ENCODE assay signal across 1 cellular context in the genomic region with DNA sequence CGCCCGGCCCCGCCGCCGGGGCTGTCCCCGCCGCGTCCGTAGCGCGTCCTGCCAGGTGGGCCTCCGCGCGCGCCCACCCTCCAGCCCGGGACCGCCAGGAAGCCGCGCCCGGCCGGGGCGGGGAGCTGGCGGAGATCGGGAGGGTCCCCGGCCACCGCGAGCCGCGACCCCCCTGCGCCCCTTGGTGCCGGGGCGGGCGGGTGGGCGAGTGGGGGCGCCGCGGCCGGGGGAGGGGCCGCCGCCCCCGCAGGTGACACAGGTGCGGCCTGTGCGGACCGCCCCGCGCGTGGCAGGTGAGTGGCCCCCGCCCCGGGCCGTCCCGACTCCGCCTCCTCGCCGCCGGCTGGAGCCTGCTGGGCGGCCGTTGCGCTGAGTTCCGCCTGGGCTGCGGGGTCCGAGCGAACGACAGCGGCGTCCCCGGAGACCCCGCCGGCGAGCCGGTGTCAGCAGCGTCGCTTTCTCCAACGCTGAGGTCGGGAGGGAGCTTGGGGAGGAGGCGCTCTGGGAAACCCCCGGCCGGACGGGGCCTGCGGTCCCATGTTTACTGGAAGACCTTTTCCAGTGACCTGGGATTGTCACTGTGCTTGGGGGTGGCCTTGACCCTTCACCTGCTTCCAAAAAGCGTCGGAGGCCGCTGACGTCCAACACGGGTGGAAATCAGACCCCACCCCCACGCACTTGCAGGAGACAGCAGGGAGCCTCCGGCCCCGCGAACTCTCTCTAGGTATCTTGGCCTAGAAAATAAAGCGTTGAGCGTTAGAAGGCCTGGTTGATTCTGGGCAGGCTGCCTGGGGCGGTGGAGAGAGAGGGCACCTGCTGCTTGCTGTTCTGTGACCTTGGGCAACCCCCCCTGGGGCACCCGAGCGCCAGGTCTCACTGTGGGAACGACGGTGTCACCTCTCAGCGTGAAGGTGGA.
TF ChIP-seq lines count a peak whose summit lies in the region.

No MANE protein-coding gene starts in this region.

TF ChIP-seq in HepG2, 621 proteins besides CTCF, POLR2A, EP300 and RAD21 (continues in another document):
- TF ChIP-seq, protein P1, sequence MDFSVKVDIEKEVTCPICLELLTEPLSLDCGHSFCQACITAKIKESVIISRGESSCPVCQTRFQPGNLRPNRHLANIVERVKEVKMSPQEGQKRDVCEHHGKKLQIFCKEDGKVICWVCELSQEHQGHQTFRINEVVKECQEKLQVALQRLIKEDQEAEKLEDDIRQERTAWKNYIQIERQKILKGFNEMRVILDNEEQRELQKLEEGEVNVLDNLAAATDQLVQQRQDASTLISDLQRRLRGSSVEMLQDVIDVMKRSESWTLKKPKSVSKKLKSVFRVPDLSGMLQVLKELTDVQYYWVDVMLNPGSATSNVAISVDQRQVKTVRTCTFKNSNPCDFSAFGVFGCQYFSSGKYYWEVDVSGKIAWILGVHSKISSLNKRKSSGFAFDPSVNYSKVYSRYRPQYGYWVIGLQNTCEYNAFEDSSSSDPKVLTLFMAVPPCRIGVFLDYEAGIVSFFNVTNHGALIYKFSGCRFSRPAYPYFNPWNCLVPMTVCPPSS (IDR thresholded peaks at IDR 0.05), result no peak
- TF ChIP-seq, protein P2, sequence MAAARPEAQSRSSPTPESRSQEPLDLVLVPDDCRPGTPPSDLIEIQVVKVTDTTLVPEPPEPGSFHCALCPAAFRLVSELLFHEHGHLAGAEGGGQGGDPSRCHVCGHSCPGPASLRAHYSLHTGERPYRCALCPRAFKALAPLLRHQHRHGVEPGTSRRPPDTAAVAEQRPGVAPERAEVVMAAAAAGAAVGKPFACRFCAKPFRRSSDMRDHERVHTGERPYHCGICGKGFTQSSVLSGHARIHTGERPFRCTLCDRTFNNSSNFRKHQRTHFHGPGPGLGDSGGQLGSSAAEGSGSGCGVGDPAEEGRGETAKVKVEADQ (CRISPR knock-in tag; IDR thresholded peaks at IDR 0.05; ENCODE audit: borderline replicate concordance), result no peak
- TF ChIP-seq PAWR (CRISPR knock-in tag; IDR thresholded peaks at IDR 0.05; ENCODE audit: borderline replicate concordance) (no peak), MYC (CRISPR knock-in tag; IDR thresholded peaks at IDR 0.05; ENCODE audit: borderline replicate concordance) (no peak), NR2F1 (CRISPR knock-in tag; IDR thresholded peaks at IDR 0.05) (peak; percentile 52 to 60; a peak in 3 of 4 replicates), PHF5A (CRISPR knock-in tag; IDR thresholded peaks at IDR 0.05; ENCODE audit: low read depth, unreplicated experiment) (no peak), AKAP8 (CRISPR knock-in tag; IDR thresholded peaks at IDR 0.05) (no peak; the same call in 1 of the 2 replicates), ZFX (CRISPR knock-in tag; IDR thresholded peaks at IDR 0.05; ENCODE audit: low read depth) (peak; percentile 71; the same call in 1 of the 2 replicates), LCORL (IDR thresholded peaks at IDR 0.05) (no peak), LCORL (CRISPR knock-in tag; IDR thresholded peaks at IDR 0.05) (0 out of 2 replicates have a peak, but pooled peaks have one; percentile 31), CHD2 (IDR thresholded peaks at IDR 0.05; ENCODE audit: low read depth, low read length) (no peak), ARNT2 (CRISPR knock-in tag; IDR thresholded peaks at IDR 0.05; ENCODE audit: low read depth) (no peak), DPF2 (CRISPR knock-in tag; IDR thresholded peaks at IDR 0.05; ENCODE audit: borderline replicate concordance, low read depth) (peak; percentile 34; the same call in 1 of the 2 replicates), BCL6 (CRISPR knock-in tag; IDR thresholded peaks at IDR 0.05) (peak; percentile 61), ZNF296 (CRISPR knock-in tag; conservative IDR thresholded peaks at IDR 0.05) (no peak), NFE2L2 (IDR thresholded peaks at IDR 0.05; ENCODE audit: low read length) (no peak), ESRRA (CRISPR knock-in tag; IDR thresholded peaks at IDR 0.05; ENCODE audit: low read depth) (peak; percentile 36; the same call in 1 of the 2 replicates), ZKSCAN5 (CRISPR knock-in tag; IDR thresholded peaks at IDR 0.05) (no peak), PRPF4 (IDR thresholded peaks at IDR 0.05; ENCODE audit: low read depth, low read length, poor library complexity, severe bottlenecking) (no peak), ONECUT2 (CRISPR knock-in tag; IDR thresholded peaks at IDR 0.05) (no peak), TCF7L2 (IDR thresholded peaks at IDR 0.05; ENCODE audit: low read depth, low read length) (no peak), REPIN1 (CRISPR knock-in tag; IDR thresholded peaks at IDR 0.05; ENCODE audit: borderline replicate concordance, low read depth) (peak; percentile 79; the same call in 1 of the 2 replicates), ZNF766 (CRISPR knock-in tag; IDR thresholded peaks at IDR 0.05; ENCODE audit: borderline replicate concordance) (no peak), ZNF260 (CRISPR knock-in tag; IDR thresholded peaks at IDR 0.05; ENCODE audit: borderline replicate concordance, low read depth) (no peak), ZEB1 (IDR thresholded peaks at IDR 0.05; ENCODE audit: insufficient replicate concordance, low read depth) (peak; percentile 44), GFI1 (CRISPR knock-in tag; IDR thresholded peaks at IDR 0.05; ENCODE audit: borderline replicate concordance) (no peak; the same call in 1 of the 2 replicates), SIN3B (IDR thresholded peaks at IDR 0.05; ENCODE audit: low read length) (no peak), KLF16 (CRISPR knock-in tag; IDR thresholded peaks at IDR 0.05) (no peak), ZNF232 (CRISPR knock-in tag; IDR thresholded peaks at IDR 0.05; ENCODE audit: borderline replicate concordance) (no peak), ZNF558 (CRISPR knock-in tag; IDR thresholded peaks at IDR 0.05; ENCODE audit: borderline replicate concordance) (peak; percentile 3; the same call in 1 of the 2 replicates), ZNF501 (CRISPR knock-in tag; IDR thresholded peaks at IDR 0.05) (peak; percentile 87), ZNF564 (CRISPR knock-in tag; IDR thresholded peaks at IDR 0.05) (no peak), SMARCE1 (IDR thresholded peaks at IDR 0.05; ENCODE audit: borderline replicate concordance) (no peak), MYNN (CRISPR knock-in tag; IDR thresholded peaks at IDR 0.05; ENCODE audit: low read depth) (no peak), ZNF589 (CRISPR knock-in tag; conservative IDR thresholded peaks at IDR 0.05) (no peak), SPEN (CRISPR knock-in tag; IDR thresholded peaks at IDR 0.05; ENCODE audit: low read depth) (no peak), YY1 (IDR thresholded peaks at IDR 0.05; ENCODE audit: insufficient read depth, insufficient replicate concordance, low read depth, low read length) (no peak), TCF12 (IDR thresholded peaks at IDR 0.05) (no peak), TCF12 (CRISPR knock-in tag; IDR thresholded peaks at IDR 0.05) (no peak), ZC3H13 (CRISPR knock-in tag; IDR thresholded peaks at IDR 0.05) (no peak)
- TF ChIP-seq, protein P3, sequence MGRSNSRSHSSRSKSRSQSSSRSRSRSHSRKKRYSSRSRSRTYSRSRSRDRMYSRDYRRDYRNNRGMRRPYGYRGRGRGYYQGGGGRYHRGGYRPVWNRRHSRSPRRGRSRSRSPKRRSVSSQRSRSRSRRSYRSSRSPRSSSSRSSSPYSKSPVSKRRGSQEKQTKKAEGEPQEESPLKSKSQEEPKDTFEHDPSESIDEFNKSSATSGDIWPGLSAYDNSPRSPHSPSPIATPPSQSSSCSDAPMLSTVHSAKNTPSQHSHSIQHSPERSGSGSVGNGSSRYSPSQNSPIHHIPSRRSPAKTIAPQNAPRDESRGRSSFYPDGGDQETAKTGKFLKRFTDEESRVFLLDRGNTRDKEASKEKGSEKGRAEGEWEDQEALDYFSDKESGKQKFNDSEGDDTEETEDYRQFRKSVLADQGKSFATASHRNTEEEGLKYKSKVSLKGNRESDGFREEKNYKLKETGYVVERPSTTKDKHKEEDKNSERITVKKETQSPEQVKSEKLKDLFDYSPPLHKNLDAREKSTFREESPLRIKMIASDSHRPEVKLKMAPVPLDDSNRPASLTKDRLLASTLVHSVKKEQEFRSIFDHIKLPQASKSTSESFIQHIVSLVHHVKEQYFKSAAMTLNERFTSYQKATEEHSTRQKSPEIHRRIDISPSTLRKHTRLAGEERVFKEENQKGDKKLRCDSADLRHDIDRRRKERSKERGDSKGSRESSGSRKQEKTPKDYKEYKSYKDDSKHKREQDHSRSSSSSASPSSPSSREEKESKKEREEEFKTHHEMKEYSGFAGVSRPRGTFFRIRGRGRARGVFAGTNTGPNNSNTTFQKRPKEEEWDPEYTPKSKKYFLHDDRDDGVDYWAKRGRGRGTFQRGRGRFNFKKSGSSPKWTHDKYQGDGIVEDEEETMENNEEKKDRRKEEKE (IDR thresholded peaks at IDR 0.05), result no peak
- TF ChIP-seq, protein P4, sequence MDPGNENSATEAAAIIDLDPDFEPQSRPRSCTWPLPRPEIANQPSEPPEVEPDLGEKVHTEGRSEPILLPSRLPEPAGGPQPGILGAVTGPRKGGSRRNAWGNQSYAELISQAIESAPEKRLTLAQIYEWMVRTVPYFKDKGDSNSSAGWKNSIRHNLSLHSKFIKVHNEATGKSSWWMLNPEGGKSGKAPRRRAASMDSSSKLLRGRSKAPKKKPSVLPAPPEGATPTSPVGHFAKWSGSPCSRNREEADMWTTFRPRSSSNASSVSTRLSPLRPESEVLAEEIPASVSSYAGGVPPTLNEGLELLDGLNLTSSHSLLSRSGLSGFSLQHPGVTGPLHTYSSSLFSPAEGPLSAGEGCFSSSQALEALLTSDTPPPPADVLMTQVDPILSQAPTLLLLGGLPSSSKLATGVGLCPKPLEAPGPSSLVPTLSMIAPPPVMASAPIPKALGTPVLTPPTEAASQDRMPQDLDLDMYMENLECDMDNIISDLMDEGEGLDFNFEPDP (CRISPR knock-in tag; conservative IDR thresholded peaks at IDR 0.05), result no peak
- TF ChIP-seq, protein P5, sequence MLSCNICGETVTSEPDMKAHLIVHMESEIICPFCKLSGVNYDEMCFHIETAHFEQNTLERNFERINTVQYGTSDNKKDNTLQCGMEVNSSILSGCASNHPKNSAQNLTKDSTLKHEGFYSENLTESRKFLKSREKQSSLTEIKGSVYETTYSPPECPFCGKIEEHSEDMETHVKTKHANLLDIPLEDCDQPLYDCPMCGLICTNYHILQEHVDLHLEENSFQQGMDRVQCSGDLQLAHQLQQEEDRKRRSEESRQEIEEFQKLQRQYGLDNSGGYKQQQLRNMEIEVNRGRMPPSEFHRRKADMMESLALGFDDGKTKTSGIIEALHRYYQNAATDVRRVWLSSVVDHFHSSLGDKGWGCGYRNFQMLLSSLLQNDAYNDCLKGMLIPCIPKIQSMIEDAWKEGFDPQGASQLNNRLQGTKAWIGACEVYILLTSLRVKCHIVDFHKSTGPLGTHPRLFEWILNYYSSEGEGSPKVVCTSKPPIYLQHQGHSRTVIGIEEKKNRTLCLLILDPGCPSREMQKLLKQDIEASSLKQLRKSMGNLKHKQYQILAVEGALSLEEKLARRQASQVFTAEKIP (CRISPR knock-in tag; IDR thresholded peaks at IDR 0.05; ENCODE audit: borderline replicate concordance), result no peak
- TF ChIP-seq, protein P6, sequence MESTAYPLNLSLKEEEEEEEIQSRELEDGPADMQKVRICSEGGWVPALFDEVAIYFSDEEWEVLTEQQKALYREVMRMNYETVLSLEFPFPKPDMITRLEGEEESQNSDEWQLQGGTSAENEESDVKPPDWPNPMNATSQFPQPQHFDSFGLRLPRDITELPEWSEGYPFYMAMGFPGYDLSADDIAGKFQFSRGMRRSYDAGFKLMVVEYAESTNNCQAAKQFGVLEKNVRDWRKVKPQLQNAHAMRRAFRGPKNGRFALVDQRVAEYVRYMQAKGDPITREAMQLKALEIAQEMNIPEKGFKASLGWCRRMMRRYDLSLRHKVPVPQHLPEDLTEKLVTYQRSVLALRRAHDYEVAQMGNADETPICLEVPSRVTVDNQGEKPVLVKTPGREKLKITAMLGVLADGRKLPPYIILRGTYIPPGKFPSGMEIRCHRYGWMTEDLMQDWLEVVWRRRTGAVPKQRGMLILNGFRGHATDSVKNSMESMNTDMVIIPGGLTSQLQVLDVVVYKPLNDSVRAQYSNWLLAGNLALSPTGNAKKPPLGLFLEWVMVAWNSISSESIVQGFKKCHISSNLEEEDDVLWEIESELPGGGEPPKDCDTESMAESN (CRISPR knock-in tag; conservative IDR thresholded peaks at IDR 0.05), result no peak
- TF ChIP-seq, protein P7, sequence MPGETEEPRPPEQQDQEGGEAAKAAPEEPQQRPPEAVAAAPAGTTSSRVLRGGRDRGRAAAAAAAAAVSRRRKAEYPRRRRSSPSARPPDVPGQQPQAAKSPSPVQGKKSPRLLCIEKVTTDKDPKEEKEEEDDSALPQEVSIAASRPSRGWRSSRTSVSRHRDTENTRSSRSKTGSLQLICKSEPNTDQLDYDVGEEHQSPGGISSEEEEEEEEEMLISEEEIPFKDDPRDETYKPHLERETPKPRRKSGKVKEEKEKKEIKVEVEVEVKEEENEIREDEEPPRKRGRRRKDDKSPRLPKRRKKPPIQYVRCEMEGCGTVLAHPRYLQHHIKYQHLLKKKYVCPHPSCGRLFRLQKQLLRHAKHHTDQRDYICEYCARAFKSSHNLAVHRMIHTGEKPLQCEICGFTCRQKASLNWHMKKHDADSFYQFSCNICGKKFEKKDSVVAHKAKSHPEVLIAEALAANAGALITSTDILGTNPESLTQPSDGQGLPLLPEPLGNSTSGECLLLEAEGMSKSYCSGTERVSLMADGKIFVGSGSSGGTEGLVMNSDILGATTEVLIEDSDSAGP (CRISPR knock-in tag; IDR thresholded peaks at IDR 0.05; ENCODE audit: borderline replicate concordance), result peak; percentile 63; the same call in 1 of the 2 replicates
- TF ChIP-seq, protein P8, sequence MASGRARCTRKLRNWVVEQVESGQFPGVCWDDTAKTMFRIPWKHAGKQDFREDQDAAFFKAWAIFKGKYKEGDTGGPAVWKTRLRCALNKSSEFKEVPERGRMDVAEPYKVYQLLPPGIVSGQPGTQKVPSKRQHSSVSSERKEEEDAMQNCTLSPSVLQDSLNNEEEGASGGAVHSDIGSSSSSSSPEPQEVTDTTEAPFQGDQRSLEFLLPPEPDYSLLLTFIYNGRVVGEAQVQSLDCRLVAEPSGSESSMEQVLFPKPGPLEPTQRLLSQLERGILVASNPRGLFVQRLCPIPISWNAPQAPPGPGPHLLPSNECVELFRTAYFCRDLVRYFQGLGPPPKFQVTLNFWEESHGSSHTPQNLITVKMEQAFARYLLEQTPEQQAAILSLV (CRISPR knock-in tag; IDR thresholded peaks at IDR 0.05; ENCODE audit: borderline replicate concordance), result peak; percentile 71; the same call in 1 of the 2 replicates
